22 cellular contexts compared by ENCODE assay signal in genomic region chr1:51708911-51709760, GRCh38.
DNase-seq lines count a peak whose midpoint lies in the region; ATAC-seq, FAIRE-seq and TF ChIP-seq lines count a peak whose summit lies in the region.
"Had no signal": no experiment of that assay in that cellular context is flagged by ENCODE, and none has a peak within 500 bp of the region (broad histone marks: within the 10 kb centered on the region; RNA-seq: fewer than 3 reads in every experiment).

No MANE protein-coding gene starts in this region.

- H3K27me3 ChIP-seq in HepG2 (ENCODE audit: control insufficient read depth in 1 of 2, insufficient read depth in 2 of 2, low read length in 2 of 2) (no peaks in the 10 kb centered on the region), psoas muscle (ENCODE audit: insufficient read depth in 3 of 3, low read length in 2 of 3) (no peaks in the 10 kb centered on the region)
- H3K27me3 ChIP-seq: Peyer's patch had no signal

- H3K9me3 Mint-ChIP-seq in activated naive CD8-positive, alpha-beta T cell treated with anti-CD3 and anti-CD28 coated beads for 36 hours, result no peaks in the 10 kb centered on the region
- H3K9me3 Mint-ChIP-seq in stimulated activated memory B cell treated with anti-CD40 and anti-IgM and Interleukin-4, amounts not matched to agents 10 μg/mL and 1 μg/mL and 100 μg/mL, for 72 hours, result no peaks in the 10 kb centered on the region

- H3K4me3 Mint-ChIP-seq in activated naive CD8-positive, alpha-beta T cell treated with anti-CD3 and anti-CD28 coated beads for 36 hours, result no peak overlapping the region
- no peak overlapping the region for H3K4me3 Mint-ChIP-seq in stimulated activated memory B cell treated with anti-CD40 and anti-IgM and Interleukin-4, amounts not matched to agents 10 μg/mL and 1 μg/mL and 100 μg/mL, for 72 hours
- H3K4me3 Mint-ChIP-seq: B cell, CD14-positive monocyte, H9 had no signal

- peaks cover 1% of the 10 kb centered on the region for H3K36me3 Mint-ChIP-seq in activated naive CD8-positive, alpha-beta T cell treated with anti-CD3 and anti-CD28 coated beads for 36 hours
- peaks cover 6% of the 10 kb centered on the region for H3K36me3 Mint-ChIP-seq in stimulated activated memory B cell treated with anti-CD40 and anti-IgM and Interleukin-4, amounts not matched to agents 10 μg/mL and 1 μg/mL and 100 μg/mL, for 72 hours

- no peaks in the 10 kb centered on the region for H3K27me3 Mint-ChIP-seq in activated naive CD8-positive, alpha-beta T cell treated with anti-CD3 and anti-CD28 coated beads for 36 hours
- no peaks in the 10 kb centered on the region for H3K27me3 Mint-ChIP-seq in stimulated activated memory B cell treated with anti-CD40 and anti-IgM and Interleukin-4, amounts not matched to agents 10 μg/mL and 1 μg/mL and 100 μg/mL, for 72 hours
- H3K27me3 Mint-ChIP-seq: B cell had no signal

- no peak overlapping the region for H3K27ac ChIP-seq in HEK293 (ENCODE audit: extremely low read depth, low read depth, low read length)
- peak overlapping the region; percentile 6; the same call in 1 of the 2 replicates for H3K27ac ChIP-seq in RWPE1
- H3K27ac ChIP-seq in HepG2 (ENCODE audit: extremely low read length, insufficient read depth, low read length), result no peak overlapping the region
- no peak overlapping the region for H3K27ac ChIP-seq in psoas muscle
- H3K27ac ChIP-seq: A549, HL-60, KMS-11, Peyer's patch had no signal

- no peak overlapping the region for H3K4me3 ChIP-seq in HEK293 (ENCODE audit: low read depth, low read length)
- H3K4me3 ChIP-seq in HepG2 (replicated peaks in 1 of 3; ENCODE audit: insufficient read depth in 1 of 3, low read depth in 2 of 3, low read length in 3 of 3), result no peak overlapping the region
- no peak overlapping the region for H3K4me3 ChIP-seq in psoas muscle
- H3K4me3 ChIP-seq: A549, GM12878, Peyer's patch had no signal

- ATAC-seq in HepG2 (no peak; the same call in 2 of the 3 replicates), psoas muscle (peak in 3 of 4 donors; percentile 33 to 47 (median 44))
- no peak for ATAC-seq in stimulated activated memory B cell treated with anti-CD40 and anti-IgM and Interleukin-4, amounts not matched to agents 10 μg/mL and 1 μg/mL and 100 μg/mL, for 72 hours
- ATAC-seq: A549, GM12878 had no signal

- no peaks in the 10 kb centered on the region for H4K20me1 ChIP-seq in HepG2 (ENCODE audit: insufficient read depth, low read length)

- TF ChIP-seq CTCF in HEK293 (tag by site-specific recombination; IDR thresholded peaks at IDR 0.05) (no peak), RWPE1 (conservative IDR thresholded peaks at IDR 0.05; ENCODE audit: low read depth) (no peak), HepG2 (CRISPR knock-in tag; IDR thresholded peaks at IDR 0.05) (no peak), psoas muscle (IDR thresholded peaks at IDR 0.05) (no peak)

- no peaks in the 10 kb centered on the region for H3K4me1 Mint-ChIP-seq in activated naive CD8-positive, alpha-beta T cell treated with anti-CD3 and anti-CD28 coated beads for 36 hours
- H3K4me1 Mint-ChIP-seq in stimulated activated memory B cell treated with anti-CD40 and anti-IgM and Interleukin-4, amounts not matched to agents 10 μg/mL and 1 μg/mL and 100 μg/mL, for 72 hours, result peaks cover 9% of the 10 kb centered on the region
- H3K4me1 Mint-ChIP-seq: CD14-positive monocyte, H9 had no signal

- FAIRE-seq in HepG2 (lab: Jason Lieb, UNC), result no peak
- FAIRE-seq: A549 had no signal

- in situ Hi-C loops in HepG2 (cut with HindIII; ENCODE audit: extremely low pct_ligation_motif_present, low pct_unique_long_range_greater_than_20kb), result no loop called here

- BruUV-seq in HepG2 (replicated peaks; lab: Mats Ljungman, UMichigan), result no TSS peak

- no peak overlapping the region for H3K4me2 ChIP-seq in HepG2 (ENCODE audit: low read depth, low read length)
- H3K4me2 ChIP-seq: A549, KMS-11 had no signal

- TF ChIP-seq RAD21 in HepG2 (CRISPR knock-in tag; IDR thresholded peaks at IDR 0.05), result no peak

- no peak overlapping the region for H3K9ac ChIP-seq in HepG2 (ENCODE audit: insufficient read depth, low read depth, low read length)
- H3K9ac ChIP-seq: KMS-11 had no signal

- H3K4me1 ChIP-seq in HEK293 (ENCODE audit: control insufficient read depth, insufficient read depth, low read length), result no peaks in the 10 kb centered on the region
- H3K4me1 ChIP-seq in HepG2 (ENCODE audit: insufficient read depth, low read length), result no peaks in the 10 kb centered on the region
- H3K4me1 ChIP-seq in psoas muscle, result peaks cover 14% of the 10 kb centered on the region
- H3K4me1 ChIP-seq: A549, Peyer's patch had no signal

- POLR2A ChIA-PET in HEK293 (lab: Yijun Ruan, JAX), result no interaction called here
- POLR2A ChIA-PET in RWPE1 (lab: Yijun Ruan, JAX; ENCODE audit: low non-redundant PET), result no interaction called here
- POLR2A ChIA-PET in HepG2 (lab: Yijun Ruan, JAX), result interaction anchor here (1.6 kb wide), 1 partner anchor 20 kb away, joined by 3 read pairs; no protein-coding TSS in a partner anchor

- no peak for TF ChIP-seq POLR2A in HepG2 (IDR thresholded peaks at IDR 0.05; ENCODE audit: insufficient read depth in 1 of 2, low read depth in 2 of 2, low read length in 2 of 2)

- H3K36me3 ChIP-seq in HEK293 (ENCODE audit: control insufficient read depth in 2 of 2, insufficient read depth in 1 of 2, low read length in 2 of 2) (no peaks in the 10 kb centered on the region), HepG2 (replicated peaks in 1 of 2; ENCODE audit: control insufficient read depth in 1 of 2, insufficient read depth in 2 of 2, low read length in 2 of 2) (no peaks in the 10 kb centered on the region), psoas muscle (ENCODE audit: insufficient read depth in 1 of 2, low read depth in 1 of 2) (no peaks in the 10 kb centered on the region)
- H3K36me3 ChIP-seq: Peyer's patch had no signal

- peaks cover 5% of the 10 kb centered on the region for H3K79me2 ChIP-seq in HepG2 (ENCODE audit: insufficient read depth, low read length)

- WGBS in HepG2 (ENCODE audit: low lambda C conversion rate), result 98% methylated on average over 9 of the region's 15 CpGs
- WGBS in psoas muscle, 3 donors, result 83 to 90% (median 86%) methylated on average over 15 of the region's 15 CpGs

- H3K9me3 ChIP-seq in HEK293 (ENCODE audit: control insufficient read depth, insufficient read depth, low read depth, low read length) (no peaks in the 10 kb centered on the region), HepG2 (ENCODE audit: low read length) (no peaks in the 10 kb centered on the region), psoas muscle (no peaks in the 10 kb centered on the region)
- H3K9me3 ChIP-seq: A549, Peyer's patch had no signal

- H2AFZ ChIP-seq in HepG2 (ENCODE audit: low read length), result no peak overlapping the region

- intact Hi-C loops in HepG2 (cut with micrococcal nuclease; ENCODE audit: unreplicated experiment), result no loop called here
- intact Hi-C loops in psoas muscle (cut with DNase I), result no loop called here

- H3K27ac Mint-ChIP-seq in activated naive CD8-positive, alpha-beta T cell treated with anti-CD3 and anti-CD28 coated beads for 36 hours, result no peak overlapping the region
- no peak overlapping the region for H3K27ac Mint-ChIP-seq in stimulated activated memory B cell treated with anti-CD40 and anti-IgM and Interleukin-4, amounts not matched to agents 10 μg/mL and 1 μg/mL and 100 μg/mL, for 72 hours
- H3K27ac Mint-ChIP-seq: B cell, H9 had no signal

- no peak for DNase-seq in RWPE1 (ENCODE audit: low spot score)
- DNase-seq in HepG2 (ENCODE audit: low spot score), result no peak
- no peak for DNase-seq in psoas muscle
- no peak for DNase-seq in activated naive CD8-positive, alpha-beta T cell treated with anti-CD3 and anti-CD28 coated beads for 36 hours
- no peak for DNase-seq in islet precursor cell
- DNase-seq: DND-41; H9; NCI-H1105; NCI-H2029 treated with DMSO at 0.1 percent for 48 hours; NCI-H226; NCI-H510A treated with DMSO at 0.1 percent for 48 hours; NCI-H748 treated with DMSO at 0.1 percent for 48 hours; NK-92 treated with Interleukin-12 subunit alpha and Interleukin-12 subunit beta, amount 100 ng/mL, for 24 hours; Peyer's patch had no signal

- CTCF ChIA-PET in HEK293 (lab: Yijun Ruan, JAX), result interaction anchor here (0.6 to 1.3 kb wide), 3 partner anchors 10 to 60 kb away, joined by 3 read pairs; no protein-coding TSS in a partner anchor
- CTCF ChIA-PET in RWPE1 (lab: Yijun Ruan, JAX), result interaction anchor here (0.8 kb wide), 1 partner anchor 43 kb away, joined by 3 read pairs; no protein-coding TSS in a partner anchor
- CTCF ChIA-PET in HepG2 (lab: Yijun Ruan, JAX; ENCODE audit: low intra/inter-chr PET ratio, low total read pairs), result no interaction called here

- no peak for TF ChIP-seq EP300 in HepG2 (IDR thresholded peaks at IDR 0.05; ENCODE audit: low read depth in 2 of 2, low read length in 2 of 2)
- no peak for TF ChIP-seq EP300 in HepG2 (CRISPR knock-in tag; IDR thresholded peaks at IDR 0.05; ENCODE audit: borderline replicate concordance)

TF ChIP-seq in HEK293, 187 proteins besides CTCF, POLR2A, EP300 and RAD21:
- TF ChIP-seq ZNF768 (tag by site-specific recombination; IDR thresholded peaks at IDR 0.05) (no peak), EGR2 (tag by site-specific recombination; IDR thresholded peaks at IDR 0.05; ENCODE audit: low read depth) (peak; percentile 30; the same call in 1 of the 2 replicates)

Comparison
In these comparisons a context has a peak if more than half of its experiments do, and no peak if none do; other contexts are left out.
1. ATAC-seq: peak in psoas muscle (3 of 4); none in HepG2 (single experiment) and stimulated activated memory B cell treated with anti-CD40 and anti-IgM and Interleukin-4, amounts not matched to agents 10 μg/mL and 1 μg/mL and 100 μg/mL, for 72 hours (single experiment).